In the genomic region with DNA sequence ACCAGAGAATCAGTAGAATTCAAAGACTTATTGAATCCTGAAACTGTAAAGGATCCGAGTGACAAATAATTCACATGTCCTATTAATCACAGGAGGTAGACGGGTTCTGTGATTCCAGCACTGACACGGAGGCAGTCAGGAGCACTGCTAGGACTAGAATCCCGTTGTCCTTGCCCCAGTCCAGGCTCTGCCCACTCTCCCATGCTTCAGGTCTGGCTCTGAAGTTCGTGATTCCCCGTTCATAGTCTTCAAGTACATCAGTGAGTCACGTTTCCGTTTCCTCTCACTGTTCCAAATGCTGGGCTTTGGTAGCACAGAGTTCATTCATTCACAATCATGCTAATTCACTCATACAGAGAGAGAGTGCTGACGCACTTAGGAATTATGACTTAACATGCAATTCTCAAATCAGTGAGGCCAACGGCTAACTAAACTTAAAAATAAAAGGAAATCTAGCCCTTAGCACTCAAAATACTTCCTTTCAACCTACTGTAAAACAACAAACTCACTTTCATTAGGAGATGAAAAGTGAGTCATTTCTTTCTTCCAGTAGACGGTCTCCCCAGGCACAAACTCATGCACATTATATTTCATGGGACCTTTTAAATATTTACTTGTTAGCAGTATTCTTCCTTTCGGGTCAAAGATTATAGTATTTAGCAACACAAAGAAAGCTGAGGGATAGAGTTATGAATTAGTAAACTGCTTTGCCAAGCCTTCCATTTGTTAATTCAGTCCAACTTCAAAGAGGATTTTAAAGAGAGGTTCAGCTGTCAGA, we compare ENCODE assay signal across 8 cellular contexts.
DNase-seq lines count a peak whose midpoint lies in the region; ATAC-seq and TF ChIP-seq lines count a peak whose summit lies in the region.

No MANE protein-coding gene starts in this region.

- DNase-seq in NCI-H460 (ENCODE audit: extremely low read depth, low read depth) = peak; percentile 90
- DNase-seq in activated T-cell treated with anti-CD3 and anti-CD28 coated beads, Interleukin-2, amount 50 U/mL, for 4 hours = no peak
- peak; percentile 30 for DNase-seq in germinal center (ENCODE audit: low spot score)
- peak; percentile 34 for DNase-seq in putamen (ENCODE audit: low spot score)
- DNase-seq in NCI-H2227 (lab: John Stamatoyannopoulos, UW; ENCODE audit: unreplicated experiment) = no peak
- DNase-seq in WERI-Rb-1 = no peak

- H3K27ac ChIP-seq in WERI-Rb-1 = no peak overlapping the region

- H3K9me3 Mint-ChIP-seq in activated T-cell treated with anti-CD3 and anti-CD28 coated beads, Interleukin-2, amount 50 U/mL, for 4 hours = no peaks in the 10 kb centered on the region

- H3K4me3 ChIP-seq in WERI-Rb-1 (ENCODE audit: low read depth, low read length) = no peak overlapping the region

- ATAC-seq in GM18520 (IDR thresholded peaks at IDR 0.05; ENCODE audit: unreplicated experiment) (peak; percentile 79), HG02642 (IDR thresholded peaks at IDR 0.05; ENCODE audit: poor library complexity, unreplicated experiment) (peak; percentile 81)
- peak; percentile 95 for ATAC-seq in activated T-cell treated with anti-CD3 and anti-CD28 coated beads, Interleukin-2, amount 50 U/mL, for 4 hours

- no peaks in the 10 kb centered on the region for H3K27me3 ChIP-seq in WERI-Rb-1 (ENCODE audit: insufficient read depth, low read depth, severe bottlenecking)

- H3K9me3 ChIP-seq in WERI-Rb-1 (ENCODE audit: severe bottlenecking) = no peaks in the 10 kb centered on the region

- no peaks in the 10 kb centered on the region for H3K36me3 Mint-ChIP-seq in activated T-cell treated with anti-CD3 and anti-CD28 coated beads, Interleukin-2, amount 50 U/mL, for 4 hours (ENCODE audit: insufficient read depth)

- peaks cover 21% of the 10 kb centered on the region for H3K4me1 Mint-ChIP-seq in activated T-cell treated with anti-CD3 and anti-CD28 coated beads, Interleukin-2, amount 50 U/mL, for 4 hours (ENCODE audit: low read depth)

- TF ChIP-seq CTCF in WERI-Rb-1 (IDR thresholded peaks at IDR 0.05; ENCODE audit: low read depth, low read length) = no peak

- H3K27me3 Mint-ChIP-seq in activated T-cell treated with anti-CD3 and anti-CD28 coated beads, Interleukin-2, amount 50 U/mL, for 4 hours (ENCODE audit: low read depth) = no peaks in the 10 kb centered on the region

- no peaks in the 10 kb centered on the region for H3K36me3 ChIP-seq in WERI-Rb-1

- peak overlapping the region; percentile 73 for H3K4me3 Mint-ChIP-seq in activated T-cell treated with anti-CD3 and anti-CD28 coated beads, Interleukin-2, amount 50 U/mL, for 4 hours

Comparison
In these comparisons a context has a peak if more than half of its experiments do, and no peak if none do; other contexts are left out.
1. DNase-seq: peak in NCI-H460 (single experiment), germinal center (single experiment) and putamen (single experiment); none in activated T-cell treated with anti-CD3 and anti-CD28 coated beads, Interleukin-2, amount 50 U/mL, for 4 hours (single experiment), NCI-H2227 (single experiment) and WERI-Rb-1 (single experiment).
2. Peak in every context shown above with its lines, with median percentiles within 50 percentile points of each other: ATAC-seq.